8 cellular contexts compared by ENCODE assay signal in the genomic region with DNA sequence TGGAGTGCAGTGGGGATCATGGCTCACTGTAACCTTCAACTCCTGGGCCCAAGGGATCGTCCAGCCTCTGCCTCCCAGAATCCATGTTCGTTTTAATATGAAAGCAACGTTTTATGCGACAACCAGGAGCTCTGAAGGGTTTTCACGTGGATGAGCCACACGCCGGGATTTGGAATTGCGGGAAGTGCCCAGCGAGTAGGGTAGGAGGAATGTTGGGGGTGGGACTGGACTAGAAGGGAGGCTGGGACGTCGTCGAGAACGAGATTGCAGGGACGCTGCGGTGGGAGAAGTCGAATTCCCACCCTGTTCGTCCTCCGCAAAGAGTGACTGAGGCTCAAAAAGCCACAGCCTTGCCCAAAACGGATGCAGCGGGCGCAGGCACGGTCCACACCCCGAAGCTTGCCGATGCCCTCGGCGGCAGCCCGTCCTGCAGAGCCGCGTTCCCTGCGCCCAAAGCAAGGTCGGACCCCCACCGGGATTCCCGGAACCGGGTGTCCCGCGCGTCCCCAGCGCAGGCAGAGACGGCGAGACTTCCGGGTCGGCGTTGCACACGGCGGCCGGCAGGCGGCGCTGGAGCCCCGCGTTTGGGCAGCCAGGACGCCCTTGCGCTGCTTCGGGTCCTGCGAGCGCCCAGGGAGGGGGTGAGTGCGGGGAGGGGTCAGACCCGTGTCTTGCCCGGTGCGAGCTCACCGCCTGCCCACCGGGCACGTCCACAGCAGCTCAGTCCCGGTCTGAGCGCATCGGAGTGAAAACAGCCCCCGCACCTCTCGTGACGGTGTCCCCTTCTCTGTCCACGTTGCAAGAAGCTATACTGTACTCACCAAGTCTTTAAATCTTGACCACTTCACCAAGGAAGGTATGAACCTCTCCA.
A peak's percentile ranks its signal among the peaks of the same experiment; 100 is the strongest.
DNase-seq lines count a peak whose midpoint lies in the region; ATAC-seq and TF ChIP-seq lines count a peak whose summit lies in the region.

No MANE protein-coding gene starts in this region.

- no peak overlapping the region for H3K27ac ChIP-seq in CD4-positive, alpha-beta T cell (ENCODE audit: low read depth, low read length)
- no peak overlapping the region; the same call in 1 of the 2 replicates for H3K27ac ChIP-seq in OCI-LY3 (ENCODE audit: low read length)
- peak overlapping the region; percentile 61 for H3K27ac ChIP-seq in muscle layer of colon (ENCODE audit: low read depth, low read length)

- no peaks in the 10 kb centered on the region for H3K27me3 Mint-ChIP-seq in CD4-positive, alpha-beta T cell

- no peaks in the 10 kb centered on the region for H3K27me3 ChIP-seq in CD4-positive, alpha-beta T cell (ENCODE audit: control insufficient read depth, insufficient read depth, low read length)
- no peaks in the 10 kb centered on the region for H3K27me3 ChIP-seq in OCI-LY3 (ENCODE audit: low read depth, low read length)
- H3K27me3 ChIP-seq in muscle layer of colon (ENCODE audit: control insufficient read depth in 1 of 2, insufficient read depth in 2 of 2, low read length in 2 of 2) = no peaks in the 10 kb centered on the region

- POLR2A ChIA-PET in CD4-positive, alpha-beta T cell (lab: Charles Lee) = interaction anchor here (1.0 to 1.4 kb wide), 3 partner anchors 9 to 31 kb away, joined by 3 to 4 read pairs (median 3); no protein-coding TSS in a partner anchor

- peaks cover 11% of the 10 kb centered on the region for H3K4me1 Mint-ChIP-seq in CD4-positive, alpha-beta T cell (ENCODE audit: low read depth)

- no peaks in the 10 kb centered on the region for H4K20me1 ChIP-seq in OCI-LY3 (ENCODE audit: insufficient read depth, low read length)

- peak overlapping the region; percentile 98 for H3K4me2 ChIP-seq in OCI-LY3 (ENCODE audit: low read length)

- intact Hi-C loops in CD4-positive, alpha-beta T cell (cut with DNase I, micrococcal nuclease) = loop anchor here (1.0 to 5.0 kb wide), 4 partner anchors 31 to 1912 kb away; a partner anchor contains a TSS

- H3K4me3 ChIP-seq in OCI-LY3 (ENCODE audit: low read length) (peak overlapping the region; percentile 85), muscle layer of colon (ENCODE audit: low read depth in 1 of 2, low read length in 2 of 2) (peak overlapping the region; percentile 72 to 93)

- H3K9me3 Mint-ChIP-seq in CD4-positive, alpha-beta T cell = no peaks in the 10 kb centered on the region

- H3K36me3 ChIP-seq in OCI-LY3 (replicated peaks; ENCODE audit: low read depth, low read length) (no peaks in the 10 kb centered on the region), muscle layer of colon (ENCODE audit: insufficient read depth, low read length) (no peaks in the 10 kb centered on the region)

- H3K4me3 Mint-ChIP-seq in CD4-positive, alpha-beta T cell = peak overlapping the region; percentile 84

- no peaks in the 10 kb centered on the region for H3K36me3 Mint-ChIP-seq in CD4-positive, alpha-beta T cell (ENCODE audit: low read depth)

- H3K27ac Mint-ChIP-seq in CD4-positive, alpha-beta T cell = peak overlapping the region; percentile 25

- peak; percentile 55 to 83 (median 73) for DNase-seq in CD4-positive, alpha-beta T cell
- DNase-seq in HK-2 (ENCODE audit: unreplicated experiment) (peak; percentile 92), activated T-cell treated with anti-CD3 and anti-CD28 coated beads for 48 hours (ENCODE audit: low read depth) (peak; percentile 74)
- peak; percentile 52 for DNase-seq in stimulated activated CD8-positive, alpha-beta memory T cell treated with anti-CD3 and anti-CD28 coated beads, Interleukin-7, amount 100 ng/mL, for 24 hours (ENCODE audit: low read depth)

- CTCF ChIA-PET in CD4-positive, alpha-beta T cell (lab: Charles Lee) = interaction anchor here (0.7 to 2.5 kb wide), 7 partner anchors 24 to 1913 kb away, joined by 3 to 24 read pairs (median 3); a partner anchor contains a TSS

- ATAC-seq in CD4-positive, alpha-beta T cell (ENCODE audit: poor library complexity) = peak; percentile 88
- ATAC-seq in GM19351 (IDR thresholded peaks at IDR 0.05; ENCODE audit: unreplicated experiment) (peak; percentile 84), esophagus mucosa (peak; percentile 70)

- H2AFZ ChIP-seq in OCI-LY3 (ENCODE audit: low read depth, low read length) = peak overlapping the region; percentile 98

- H3K9ac ChIP-seq in OCI-LY3 (ENCODE audit: low read length) = peak overlapping the region; percentile 78
- peak overlapping the region; percentile 54 for H3K9ac ChIP-seq in muscle layer of colon (ENCODE audit: low read length)

- H3K4me1 ChIP-seq in OCI-LY3 (ENCODE audit: low read length) = peaks cover 10% of the 10 kb centered on the region
- peaks cover 12% of the 10 kb centered on the region for H3K4me1 ChIP-seq in muscle layer of colon (ENCODE audit: insufficient read depth, low read length)

- H3K9me3 ChIP-seq in CD4-positive, alpha-beta T cell (ENCODE audit: control insufficient read depth, low read length) = no peaks in the 10 kb centered on the region
- no peaks in the 10 kb centered on the region for H3K9me3 ChIP-seq in OCI-LY3 (ENCODE audit: insufficient read depth, low read length)
- no peaks in the 10 kb centered on the region for H3K9me3 ChIP-seq in muscle layer of colon (ENCODE audit: low read length)

- TF ChIP-seq CTCF in CD4-positive, alpha-beta T cell (IDR thresholded peaks at IDR 0.05) = peak; percentile 99
- TF ChIP-seq CTCF in OCI-LY3 (IDR thresholded peaks at IDR 0.05; ENCODE audit: low read depth, low read length) = peak; percentile 99

- no peaks in the 10 kb centered on the region for H3K79me2 ChIP-seq in OCI-LY3 (ENCODE audit: low read length)
